In genomic region chr2:102356381-102356712, GRCh38 we compare ENCODE assay signal across 1 cellular context.
TF ChIP-seq lines count a peak whose summit lies in the region.

No MANE protein-coding gene starts in this region.

TF ChIP-seq in K562, 482 proteins besides CTCF, POLR2A, EP300 and RAD21 (continued from another document):
- TF ChIP-seq ZNF609 (CRISPR knock-in tag; IDR thresholded peaks at IDR 0.05; ENCODE audit: borderline replicate concordance) (no peak), ZNF639 (CRISPR knock-in tag; conservative IDR thresholded peaks at IDR 0.05 in 1 of 2, IDR thresholded peaks at IDR 0.05 in 1 of 2) (no peak), HIVEP1 (CRISPR knock-in tag; IDR thresholded peaks at IDR 0.05) (no peak), ZNF280A (IDR thresholded peaks at IDR 0.05; ENCODE audit: low read depth, partially characterized antibody) (no peak), TRIM28 (IDR thresholded peaks at IDR 0.05) (no peak), NR2C1 (IDR thresholded peaks at IDR 0.05) (no peak), NR2C1 (tag; IDR thresholded peaks at IDR 0.05) (no peak), SNAPC5 (CRISPR knock-in tag; IDR thresholded peaks at IDR 0.05) (no peak), C11orf30 (IDR thresholded peaks at IDR 0.05; ENCODE audit: low read depth) (peak; percentile 65), ZNF551 (CRISPR knock-in tag; IDR thresholded peaks at IDR 0.05) (no peak), TCF15 (CRISPR knock-in tag; IDR thresholded peaks at IDR 0.05) (no peak), ZBTB26 (CRISPR knock-in tag; IDR thresholded peaks at IDR 0.05) (no peak), FOXK1 (CRISPR knock-in tag; IDR thresholded peaks at IDR 0.05; ENCODE audit: borderline replicate concordance) (no peak), ZNF197 (CRISPR knock-in tag; IDR thresholded peaks at IDR 0.05; ENCODE audit: low read depth) (no peak), GABPB1 (CRISPR knock-in tag; IDR thresholded peaks at IDR 0.05) (no peak), CTBP1 (IDR thresholded peaks at IDR 0.05; ENCODE audit: borderline replicate concordance) (no peak), TFE3 (CRISPR knock-in tag; IDR thresholded peaks at IDR 0.05) (no peak), NCOA4 (IDR thresholded peaks at IDR 0.05; ENCODE audit: partially characterized antibody) (no peak), BACH1 (tag; IDR thresholded peaks at IDR 0.05) (no peak), ZNF408 (CRISPR knock-in tag; IDR thresholded peaks at IDR 0.05; ENCODE audit: low read depth) (no peak), ZNF184 (CRISPR knock-in tag; IDR thresholded peaks at IDR 0.05) (no peak), ZNF316 (IDR thresholded peaks at IDR 0.05) (peak; percentile 76), EGR1 (conservative IDR thresholded peaks at IDR 0.05) (peak; percentile 57), ZNF584 (CRISPR knock-in tag; IDR thresholded peaks at IDR 0.05; ENCODE audit: low read depth) (no peak), CEBPZ (IDR thresholded peaks at IDR 0.05; ENCODE audit: borderline replicate concordance, low read depth, low read length) (no peak)
